In genomic region chr11:130213143-130213978, GRCh38 we compare ENCODE assay signal across 8 cellular contexts. TPM values are rescaled to one million over a fixed set of nuclear protein-coding genes. Genes with fewer than 3 reads are reported as not detected.
DNase-seq lines count a peak whose midpoint lies in the region; ATAC-seq lines count a peak whose summit lies in the region.

No MANE protein-coding gene starts in this region.

- peak; percentile 69 for ATAC-seq in HG02763 (IDR thresholded peaks at IDR 0.05; ENCODE audit: unreplicated experiment)

- peak; percentile 51 for DNase-seq in NCI-H1436 (lab: John Stamatoyannopoulos, UW)
- DNase-seq in NCI-H1436 treated with DMSO at 0.1 percent for 48 hours (lab: John Stamatoyannopoulos, UW), result no peak
- peak; percentile 13 for DNase-seq in NCI-H2171 (lab: John Stamatoyannopoulos, UW)
- DNase-seq in activated CD4-positive, alpha-beta T cell treated with anti-CD3 and anti-CD28 coated beads, Interleukin-2, amount 50 U/mL, for 24 hours (ENCODE audit: low read depth in 1 of 2, low spot score in 1 of 2), result peak; percentile 46 to 62
- peak; percentile 62 for DNase-seq in dermis blood vessel endothelial cell
- peak; percentile 61 for DNase-seq in medulla oblongata (ENCODE audit: extremely low spot score)
- DNase-seq in stimulated activated CD8-positive, alpha-beta memory T cell treated with anti-CD3 and anti-CD28 coated beads, Interleukin-15, amount 100 ng/mL, for 24 hours (ENCODE audit: low read depth), result peak; percentile 65

RNA-seq across cellular contexts. Expression of gene ST14, which starts 53.8 kb away (rescaled TPM):
- total RNA-seq in dermis blood vessel endothelial cell, result 0.14 and 0.34 TPM in 2 replicates
